In the genomic region with DNA sequence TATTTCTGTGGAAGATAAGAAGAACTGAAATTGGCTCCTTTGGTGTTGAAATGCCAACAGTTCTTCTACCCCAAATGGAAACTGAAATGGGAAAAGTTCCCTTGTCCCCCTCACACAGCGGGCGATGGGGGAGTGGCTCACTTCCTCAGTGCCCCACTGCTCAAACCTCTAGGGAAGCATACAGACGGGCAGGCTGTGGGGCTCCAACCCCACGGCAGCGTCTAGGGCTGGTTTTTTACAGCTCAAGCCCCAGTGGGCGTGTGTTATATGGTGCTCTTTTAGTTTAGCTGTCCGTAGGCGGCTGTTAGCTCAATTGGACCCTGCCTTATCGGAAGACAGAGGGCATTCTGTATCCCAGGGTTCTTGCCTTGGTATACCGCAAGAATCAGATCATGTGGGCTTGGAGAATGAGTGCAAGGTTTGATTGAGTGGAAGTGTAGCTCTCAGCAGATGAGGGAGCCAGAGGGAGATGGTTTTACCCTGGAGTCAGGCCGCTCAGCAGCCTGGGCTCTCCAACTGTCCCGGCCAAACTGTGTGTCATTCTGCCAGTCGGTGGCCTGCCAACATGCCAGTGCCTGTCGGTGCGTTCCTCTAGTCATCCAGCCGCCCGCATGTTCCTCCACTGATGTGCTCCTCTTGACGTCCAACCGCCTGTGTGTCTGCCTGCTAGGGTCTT, we compare ENCODE assay signal across 20 cellular contexts.
DNase-seq lines count a peak whose midpoint lies in the region; ATAC-seq, FAIRE-seq and TF ChIP-seq lines count a peak whose summit lies in the region.
"Had no signal": no experiment of that assay in that cellular context is flagged by ENCODE, and none has a peak within 500 bp of the region (broad histone marks: within the 10 kb centered on the region; RNA-seq: fewer than 3 reads in every experiment).

No MANE protein-coding gene starts in this region.

- TF ChIP-seq CTCF in right atrium auricular region (IDR thresholded peaks at IDR 0.05): no peak
- TF ChIP-seq CTCF in GM12878 (IDR thresholded peaks at IDR 0.05 in 2 of 3, conservative IDR thresholded peaks at IDR 0.05 in 1 of 3; ENCODE audit: control insufficient read depth in 2 of 3, extremely low read depth in 1 of 3, insufficient read depth in 1 of 3, low read depth in 3 of 3, low read length in 3 of 3): no peak
- TF ChIP-seq CTCF in kidney (IDR thresholded peaks at IDR 0.05; ENCODE audit: borderline replicate concordance, extremely low read depth, insufficient read depth): no peak

- H3K4me3 ChIP-seq in right atrium auricular region (no peak overlapping the region), GM12878 (no peak overlapping the region), kidney (ENCODE audit: low read length in 2 of 2) (no peak overlapping the region)
- H3K4me3 ChIP-seq: adrenal gland had no signal

- H3K4me3 Mint-ChIP-seq in activated CD4-positive, alpha-beta memory T cell treated with anti-CD3 and anti-CD28 coated beads, Interleukin-2, amount 10 ng/mL, durations not matched to agents 7 days and 5 days: no peak overlapping the region
- H3K4me3 Mint-ChIP-seq: CD4-positive, CD25-positive, alpha-beta regulatory T cell; immature natural killer cell; nephron had no signal

- RAD21 ChIA-PET in GM12878 (lab: Charles Lee; ENCODE audit: unreplicated experiment): interaction anchor here (0.8 to 7.9 kb wide), 5 partner anchors 9 to 288 kb away, joined by 4 to 190 read pairs (median 15); a partner anchor contains a TSS

- H3K79me2 ChIP-seq in GM12878 (ENCODE audit: control insufficient read depth, insufficient read depth, low read length): no peaks in the 10 kb centered on the region

- no peaks in the 10 kb centered on the region for H3K4me1 Mint-ChIP-seq in activated CD4-positive, alpha-beta memory T cell treated with anti-CD3 and anti-CD28 coated beads, Interleukin-2, amount 10 ng/mL, durations not matched to agents 7 days and 5 days

- SMC1A ChIA-PET in GM12878 (lab: Charles Lee; ENCODE audit: uncharacterized antibody, unreplicated experiment): interaction anchor here (0.6 to 7.4 kb wide), 11 partner anchors 8 to 877 kb away, joined by 3 to 166 read pairs (median 4); no protein-coding TSS in a partner anchor

- intact Hi-C loops in Right ventricle myocardium inferior (cut with DNase I): no loop called here
- intact Hi-C loops in GM12878 (cut with micrococcal nuclease; ENCODE audit: unreplicated experiment): no loop called here
- intact Hi-C loops in kidney (cut with DNase I): no loop called here

- ATAC-seq in Right ventricle myocardium inferior (peak; percentile 87), GM12878 (no peak), HG03521 (IDR thresholded peaks at IDR 0.05; ENCODE audit: unreplicated experiment) (no peak)
- ATAC-seq: activated CD4-positive, CD25-positive, alpha-beta regulatory T cell treated with anti-CD3 and anti-CD28 coated beads, Interleukin-2, amount 50 U/mL, for 24 hours had no signal

- no peak overlapping the region for H3K27ac Mint-ChIP-seq in activated CD4-positive, alpha-beta memory T cell treated with anti-CD3 and anti-CD28 coated beads, Interleukin-2, amount 10 ng/mL, durations not matched to agents 7 days and 5 days
- H3K27ac Mint-ChIP-seq: activated T-helper 2 cell treated with anti-CD3 and anti-CD28 coated beads, Interferon-gamma antibody, Interleukin-2, Interleukin-4, amounts not matched to agents 10 μg/mL and 5 μg/mL and 100 μg/mL, durations not matched to agents 14 hours and 24 hours and 36 hours; CD4-positive, CD25-positive, alpha-beta regulatory T cell; immature natural killer cell had no signal

- H3K4me2 ChIP-seq in GM12878 (ENCODE audit: control insufficient read depth, insufficient read depth): peak overlapping the region; percentile 32; the same call in 1 of the 2 replicates

- no peak for TF ChIP-seq RAD21 in GM12878 (IDR thresholded peaks at IDR 0.05; ENCODE audit: insufficient read depth, low read depth, low read length)

- DNase-seq in Right ventricle myocardium inferior (ENCODE audit: missing footprints): peak; percentile 74
- DNase-seq in right atrium auricular region (ENCODE audit: low spot score): no peak
- no peak for DNase-seq in GM12878 (ENCODE audit: low read depth, low spot score)
- DNase-seq in kidney: peak; percentile 38
- DNase-seq in COLO829 (ENCODE audit: low spot score): no peak
- no peak for DNase-seq in activated CD4-positive, CD25-positive, alpha-beta regulatory T cell (lab: John Stamatoyannopoulos, UW)
- no peak for DNase-seq in activated CD4-positive, alpha-beta memory T cell treated with anti-CD3 and anti-CD28 coated beads, Interleukin-2, amount 10 ng/mL, durations not matched to agents 7 days and 5 days
- DNase-seq: adrenal gland; CD4-positive, CD25-positive, alpha-beta regulatory T cell; DMS79; immature natural killer cell; MM.1S; NCI-H2081; NCI-H510A treated with DMSO at 0.1 percent for 48 hours; OCI-M1 had no signal

- H3K27me3 ChIP-seq in right atrium auricular region (no peaks in the 10 kb centered on the region), GM12878 (replicated peaks in 1 of 2; ENCODE audit: control insufficient read depth in 2 of 2, insufficient read depth in 2 of 2, low read length in 1 of 2) (no peaks in the 10 kb centered on the region)
- H3K27me3 ChIP-seq: adrenal gland had no signal

- H3K9me3 ChIP-seq in right atrium auricular region (no peaks in the 10 kb centered on the region), GM12878 (replicated peaks; ENCODE audit: control insufficient read depth, insufficient read depth, low read length) (peaks cover 5% of the 10 kb centered on the region; the same call in 2 of the 3 replicates), kidney (ENCODE audit: control insufficient read depth in 1 of 2, low read length in 2 of 2) (no peaks in the 10 kb centered on the region)
- H3K9me3 ChIP-seq: adrenal gland had no signal

- H4K20me1 ChIP-seq in GM12878 (ENCODE audit: control insufficient read depth, insufficient read depth): no peaks in the 10 kb centered on the region

- FAIRE-seq in GM12878 (lab: Jason Lieb, UNC) (no peak), kidney (lab: Jason Lieb, UNC) (no peak)
- FAIRE-seq: H54 had no signal

- in situ Hi-C loops in GM12878 (cut with MboI): loop anchor here (5.0 kb wide), 2 partner anchors 165 to 265 kb away; a partner anchor contains a TSS

- peaks cover 0 to 23% of the 10 kb centered on the region in 2 donors for H3K4me1 ChIP-seq in right atrium auricular region
- H3K4me1 ChIP-seq in GM12878 (ENCODE audit: control insufficient read depth, insufficient read depth, low read length): peaks cover 33% of the 10 kb centered on the region
- peaks cover 5 to 10% of the 10 kb centered on the region in 2 donors for H3K4me1 ChIP-seq in kidney (ENCODE audit: control insufficient read depth in 1 of 2, insufficient read depth in 1 of 2, low read depth in 1 of 2, low read length in 2 of 2)

- no peak for TF ChIP-seq POLR2A in GM12878 (IDR thresholded peaks at IDR 0.05; ENCODE audit: low read depth, low read length)

- no peaks in the 10 kb centered on the region for H3K27me3 Mint-ChIP-seq in activated CD4-positive, alpha-beta memory T cell treated with anti-CD3 and anti-CD28 coated beads, Interleukin-2, amount 10 ng/mL, durations not matched to agents 7 days and 5 days
- H3K27me3 Mint-ChIP-seq: CD4-positive, CD25-positive, alpha-beta regulatory T cell had no signal

- BruUV-seq in GM12878 (replicated peaks; lab: Mats Ljungman, UMichigan): no TSS peak

- TF ChIP-seq EP300 in GM12878 (IDR thresholded peaks at IDR 0.05; ENCODE audit: borderline replicate concordance in 1 of 2, control insufficient read depth in 1 of 2, low read depth in 2 of 2, low read length in 2 of 2): no peak

- H2AFZ ChIP-seq in GM12878 (ENCODE audit: control insufficient read depth, low read depth, low read length): peak overlapping the region; percentile 50

- CTCF ChIA-PET in GM12878 (lab: Yijun Ruan, JAX): interaction anchor here (1.3 to 5.4 kb wide), 3 partner anchors 8 to 88 kb away, joined by 4 to 34 read pairs (median 6); no protein-coding TSS in a partner anchor
- CTCF ChIA-PET in activated CD4-positive, alpha-beta memory T cell treated with anti-CD3 and anti-CD28 coated beads, Interleukin-2, amount 10 ng/mL, durations not matched to agents 7 days and 5 days (lab: Charles Lee): no interaction called here

- H3K27ac ChIP-seq in right atrium auricular region (no peak overlapping the region), GM12878 (ENCODE audit: control insufficient read depth, insufficient read depth) (no peak overlapping the region), kidney (ENCODE audit: low read depth in 2 of 2, low read length in 2 of 2) (no peak overlapping the region)
- H3K27ac ChIP-seq: adrenal gland had no signal

- H3K9me3 Mint-ChIP-seq in activated CD4-positive, alpha-beta memory T cell treated with anti-CD3 and anti-CD28 coated beads, Interleukin-2, amount 10 ng/mL, durations not matched to agents 7 days and 5 days: peaks cover 3% of the 10 kb centered on the region
- H3K9me3 Mint-ChIP-seq: activated T-helper 2 cell treated with anti-CD3 and anti-CD28 coated beads, Interferon-gamma antibody, Interleukin-2, Interleukin-4, amounts not matched to agents 10 μg/mL and 5 μg/mL and 100 μg/mL, durations not matched to agents 14 hours and 24 hours and 36 hours; immature natural killer cell had no signal

- no peaks in the 10 kb centered on the region for H3K36me3 ChIP-seq in right atrium auricular region
- H3K36me3 ChIP-seq in GM12878 (ENCODE audit: control insufficient read depth in 2 of 2, insufficient read depth in 2 of 2, low read length in 1 of 2): no peaks in the 10 kb centered on the region
- no peaks in the 10 kb centered on the region for H3K36me3 ChIP-seq in kidney (ENCODE audit: control insufficient read depth in 1 of 2, insufficient read depth in 2 of 2, low read length in 2 of 2)
- H3K36me3 ChIP-seq: adrenal gland had no signal

- WGBS in GM12878 (ENCODE audit: insufficient coverage, insufficient replicate concordance, low lambda C conversion rate, missing lambda C conversion rate): 75% methylated on average over 19 of the region's 19 CpGs

- POLR2A ChIA-PET in GM12878 (lab: Charles Lee): interaction anchor here (0.6 to 4.7 kb wide), 2 partner anchors 8 to 104 kb away, joined by 6 to 48 read pairs; no protein-coding TSS in a partner anchor
- POLR2A ChIA-PET in activated CD4-positive, alpha-beta memory T cell treated with anti-CD3 and anti-CD28 coated beads, Interleukin-2, amount 10 ng/mL, durations not matched to agents 7 days and 5 days (lab: Charles Lee): no interaction called here

- no peaks in the 10 kb centered on the region for H3K36me3 Mint-ChIP-seq in activated CD4-positive, alpha-beta memory T cell treated with anti-CD3 and anti-CD28 coated beads, Interleukin-2, amount 10 ng/mL, durations not matched to agents 7 days and 5 days (ENCODE audit: low read depth)
- H3K36me3 Mint-ChIP-seq: CD4-positive, CD25-positive, alpha-beta regulatory T cell had no signal

- no peak overlapping the region for H3K9ac ChIP-seq in GM12878 (ENCODE audit: control insufficient read depth, insufficient read depth, low read length)
- H3K9ac ChIP-seq in kidney (ENCODE audit: low read length in 2 of 2): no peak overlapping the region

TF ChIP-seq in GM12878, 131 proteins besides CTCF, POLR2A, EP300 and RAD21 (continues in another document):
- no peak for TF ChIP-seq ZSCAN29 (IDR thresholded peaks at IDR 0.05)
- peak; percentile 38 for TF ChIP-seq MEF2B (IDR thresholded peaks at IDR 0.05; ENCODE audit: partially characterized antibody, poor library complexity, severe bottlenecking)

Comparison
In these comparisons a context has a peak if more than half of its experiments do, and no peak if none do; other contexts are left out.
1. DNase-seq: peak in Right ventricle myocardium inferior (single experiment) and kidney (single experiment); none in right atrium auricular region (single experiment), GM12878 (single experiment), COLO829 (single experiment), activated CD4-positive, CD25-positive, alpha-beta regulatory T cell (0 of 4) and activated CD4-positive, alpha-beta memory T cell treated with anti-CD3 and anti-CD28 coated beads, Interleukin-2, amount 10 ng/mL, durations not matched to agents 7 days and 5 days (single experiment).